In genomic region chr9:18474778-18475177, GRCh38 we compare ENCODE assay signal across 11 cellular contexts. TPM values are rescaled to one million over a fixed set of nuclear protein-coding genes. Genes with fewer than 3 reads are reported as not detected.
A peak's percentile ranks its signal among the peaks of the same experiment; 100 is the strongest.
DNase-seq lines count a peak whose midpoint lies in the region; ATAC-seq and TF ChIP-seq lines count a peak whose summit lies in the region.
"Had no signal": no experiment of that assay in that cellular context is flagged by ENCODE, and none has a peak within 500 bp of the region (broad histone marks: within the 10 kb centered on the region; RNA-seq: fewer than 3 reads in every experiment).

No MANE protein-coding gene starts in this region.

- TF ChIP-seq CTCF in breast epithelium (IDR thresholded peaks at IDR 0.05) (no peak), tibial artery (IDR thresholded peaks at IDR 0.05) (no peak)

- H3K27me3 ChIP-seq in HUES64 (ENCODE audit: insufficient read depth, low read length), result no peaks in the 10 kb centered on the region
- H3K27me3 ChIP-seq in breast epithelium, result no peaks in the 10 kb centered on the region
- H3K27me3 ChIP-seq in tibial artery, result no peaks in the 10 kb centered on the region
- H3K27me3 ChIP-seq: sigmoid colon had no signal

- peak overlapping the region; percentile 51; the same call in 1 of the 2 replicates for H3K4me3 ChIP-seq in HUES64 (ENCODE audit: low read length)
- H3K4me3 ChIP-seq in breast epithelium, result peak overlapping the region; percentile 34 to 62 (median 35)
- H3K4me3 ChIP-seq in tibial artery, result peak overlapping the region; percentile 38 to 52

- H3K9me3 ChIP-seq in HUES64 (ENCODE audit: insufficient read depth, low read depth, low read length), result no peaks in the 10 kb centered on the region; the same call in 1 of the 2 replicates
- H3K9me3 ChIP-seq in breast epithelium, result peaks cover 0 to 2% of the 10 kb centered on the region in 2 donors
- H3K9me3 ChIP-seq in tibial artery, result peaks cover 0 to 3% (median 0%) of the 10 kb centered on the region in 3 donors
- H3K9me3 ChIP-seq: sigmoid colon had no signal

- 89% methylated on average over 4 of the region's 4 CpGs for WGBS in HUES64

- H3K36me3 ChIP-seq in HUES64 (ENCODE audit: insufficient read depth, low read length), result no peaks in the 10 kb centered on the region
- no peaks in the 10 kb centered on the region for H3K36me3 ChIP-seq in breast epithelium
- no peaks in the 10 kb centered on the region for H3K36me3 ChIP-seq in tibial artery
- H3K36me3 ChIP-seq: sigmoid colon had no signal

- H3K27ac ChIP-seq in HUES64 (ENCODE audit: low read depth, low read length) (no peak overlapping the region), breast epithelium (peak overlapping the region in 1 of 2 donors; percentile 17), tibial artery (peak overlapping the region in 1 of 2 donors; percentile 53)

- H3K4me1 ChIP-seq in HUES64 (ENCODE audit: insufficient read depth, low read length) (peaks cover 40% of the 10 kb centered on the region), breast epithelium (no peaks in the 10 kb centered on the region), tibial artery (peaks cover 0 to 45% (median 19%) of the 10 kb centered on the region in 4 donors)

- intact Hi-C loops in breast epithelium (cut with DNase I; ENCODE audit: low total_unique reads), result no loop called here
- intact Hi-C loops in tibial artery (cut with DNase I; ENCODE audit: low total_unique reads), result no loop called here

- ATAC-seq in HG02840 (IDR thresholded peaks at IDR 0.05; ENCODE audit: low FRiP score, unreplicated experiment) (no peak), HG03108 (IDR thresholded peaks at IDR 0.05; ENCODE audit: unreplicated experiment) (no peak)

- no peak for TF ChIP-seq POLR2A in breast epithelium (IDR thresholded peaks at IDR 0.05)

- H3K9ac ChIP-seq in HUES64 (ENCODE audit: low read depth, low read length), result no peak overlapping the region

- DNase-seq in breast epithelium (ENCODE audit: low spot score in 2 of 2) (no peak), iris pigment epithelial cell (ENCODE audit: low read depth) (peak; percentile 83), tibial artery (no peak), NCI-H1105 treated with DMSO at 0.1 percent for 48 hours (lab: John Stamatoyannopoulos, UW) (no peak)
- DNase-seq: activated CD4-positive, CD25-positive, alpha-beta regulatory T cell treated with anti-CD3 and anti-CD28 coated beads, Interleukin-2, amount 50 U/mL, for 72 hours; MM.1S had no signal

RNA-seq across cellular contexts. Expression of gene ADAMTSL1, which starts 0.8 kb away (rescaled TPM):
- 1.0 TPM for polyA plus RNA-seq in HUES64 (2013, experiment 1 of 2)
- polyA plus RNA-seq in HUES64 (2013, experiment 2 of 2), result 0.95 TPM
- 1 to 10 TPM; 3.6 to 7.5 (median 4.2) TPM for total RNA-seq in breast epithelium
- total RNA-seq: SK-MEL-5 had no signal
